ENCODE assay signal across 8 cellular contexts in the genomic region with DNA sequence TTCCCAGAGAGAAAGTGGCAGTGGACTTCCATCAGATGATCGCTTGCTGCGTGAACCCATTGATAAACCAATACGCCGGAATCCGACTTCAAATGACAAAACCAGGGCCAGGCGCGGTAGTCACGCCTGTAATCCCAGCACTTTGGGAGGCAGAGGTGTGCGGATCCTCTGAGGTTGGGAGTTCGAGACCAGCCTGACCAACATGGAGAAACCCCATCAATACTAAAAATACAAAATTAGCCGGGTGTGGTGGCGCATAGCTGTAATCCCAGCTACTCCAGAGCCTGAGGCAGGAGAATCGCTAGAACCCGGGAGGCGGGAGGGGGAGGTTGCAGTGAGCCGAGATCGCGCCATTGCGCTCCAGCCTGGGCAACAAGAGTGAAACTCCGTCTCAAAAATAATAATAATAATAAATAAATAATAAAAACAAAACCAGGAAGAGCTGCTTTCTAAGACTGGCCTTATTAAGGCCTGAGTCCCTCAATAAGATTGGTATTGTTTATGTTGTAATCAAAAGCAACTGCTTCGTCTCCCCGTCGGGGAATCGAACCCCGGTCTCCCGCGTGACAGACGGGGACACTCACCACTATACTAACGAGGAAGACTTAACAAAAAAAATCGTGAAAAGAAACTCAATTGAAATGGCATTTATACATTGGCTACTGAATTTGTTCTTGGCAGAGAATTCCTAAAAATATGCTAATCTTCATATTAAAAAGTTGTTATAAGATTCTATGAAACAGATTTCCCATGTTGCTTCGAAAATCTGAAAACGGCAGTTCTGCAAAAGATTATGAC.
A peak's percentile ranks its signal among the peaks of the same experiment; 100 is the strongest.
DNase-seq lines count a peak whose midpoint lies in the region; ATAC-seq and TF ChIP-seq lines count a peak whose summit lies in the region.

No MANE protein-coding gene starts in this region.

- ATAC-seq in stimulated activated naive CD8-positive, alpha-beta T cell treated with anti-CD3 and anti-CD28 coated beads, Interleukin-15, amount 100 ng/mL, for 72 hours, result peak; percentile 55
- no peak for ATAC-seq in HG02759 (IDR thresholded peaks at IDR 0.05; ENCODE audit: unreplicated experiment)
- no peak for ATAC-seq in GM19351 (IDR thresholded peaks at IDR 0.05; ENCODE audit: unreplicated experiment)

- in situ Hi-C loops in G401 (cut with HindIII; ENCODE audit: low sequenced_read_pairs), result no loop called here

- H3K9me2 ChIP-seq in hepatocyte (replicated peaks; ENCODE audit: insufficient read depth), result no peaks in the 10 kb centered on the region

- peak overlapping the region; percentile 6 to 78 for H3K4me3 Mint-ChIP-seq in stimulated activated naive CD8-positive, alpha-beta T cell treated with anti-CD3 and anti-CD28 coated beads, Interleukin-15, amount 100 ng/mL, for 72 hours

- peak overlapping the region in 1 of 2 donors; percentile 99 for H3K27ac Mint-ChIP-seq in stimulated activated naive CD8-positive, alpha-beta T cell treated with anti-CD3 and anti-CD28 coated beads, Interleukin-15, amount 100 ng/mL, for 72 hours

- H3K4me2 ChIP-seq in hepatocyte, result peak overlapping the region; percentile 62

- TF ChIP-seq CTCF in hepatocyte (IDR thresholded peaks at IDR 0.05; ENCODE audit: poor library complexity) (no peak), right atrium auricular region (IDR thresholded peaks at IDR 0.05) (no peak)

- H3K27me3 ChIP-seq in hepatocyte (peaks cover 11% of the 10 kb centered on the region), right atrium auricular region (no peaks in the 10 kb centered on the region)

- H3K79me2 ChIP-seq in hepatocyte, result no peaks in the 10 kb centered on the region

- no peaks in the 10 kb centered on the region for H4K20me1 ChIP-seq in hepatocyte (ENCODE audit: insufficient read depth, poor library complexity, severe bottlenecking)

- H3K27me3 Mint-ChIP-seq in stimulated activated naive CD8-positive, alpha-beta T cell treated with anti-CD3 and anti-CD28 coated beads, Interleukin-15, amount 100 ng/mL, for 72 hours, result peaks cover 95% of the 10 kb centered on the region

- no peaks in the 10 kb centered on the region for H3K4me1 ChIP-seq in hepatocyte (ENCODE audit: insufficient read depth)
- H3K4me1 ChIP-seq in right atrium auricular region, result no peaks in the 10 kb centered on the region

- H3K9me3 ChIP-seq in hepatocyte (ENCODE audit: low read depth) (no peaks in the 10 kb centered on the region), right atrium auricular region (no peaks in the 10 kb centered on the region)

- H3K4me1 Mint-ChIP-seq in stimulated activated naive CD8-positive, alpha-beta T cell treated with anti-CD3 and anti-CD28 coated beads, Interleukin-15, amount 100 ng/mL, for 72 hours, result no peaks in the 10 kb centered on the region

- peak; percentile 18 for DNase-seq in G401 (ENCODE audit: low spot score)
- DNase-seq in LHCN-M2 (ENCODE audit: low read depth), result peak; percentile 67
- DNase-seq in activated CD4-positive, CD25-positive, alpha-beta regulatory T cell treated with anti-CD3 and anti-CD28 coated beads, Interleukin-2, amount 50 U/mL, for 72 hours, result peak; percentile 57
- peak; percentile 48 for DNase-seq in hepatocyte (ENCODE audit: low spot score)
- DNase-seq in stimulated activated naive CD8-positive, alpha-beta T cell treated with anti-CD3 and anti-CD28 coated beads, Interleukin-15, amount 100 ng/mL, for 72 hours, result peak; percentile 40 to 62
- no peak for DNase-seq in right atrium auricular region (ENCODE audit: low spot score)

- H3K4me3 ChIP-seq in hepatocyte (no peak overlapping the region), right atrium auricular region (no peak overlapping the region)

- 23% methylated on average over 32 of the region's 32 CpGs for WGBS in hepatocyte (ENCODE audit: low lambda C conversion rate, missing lambda C conversion rate)

- no peak overlapping the region for H2AFZ ChIP-seq in hepatocyte

- H3K27ac ChIP-seq in hepatocyte (no peak overlapping the region), right atrium auricular region (no peak overlapping the region)

- H3K9me3 Mint-ChIP-seq in stimulated activated naive CD8-positive, alpha-beta T cell treated with anti-CD3 and anti-CD28 coated beads, Interleukin-15, amount 100 ng/mL, for 72 hours, result no peaks in the 10 kb centered on the region

- H3K36me3 ChIP-seq in hepatocyte (replicated peaks; ENCODE audit: insufficient read depth, low read depth) (no peaks in the 10 kb centered on the region), right atrium auricular region (no peaks in the 10 kb centered on the region)
